ENCODE assay signal across 8 cellular contexts in the genomic region with DNA sequence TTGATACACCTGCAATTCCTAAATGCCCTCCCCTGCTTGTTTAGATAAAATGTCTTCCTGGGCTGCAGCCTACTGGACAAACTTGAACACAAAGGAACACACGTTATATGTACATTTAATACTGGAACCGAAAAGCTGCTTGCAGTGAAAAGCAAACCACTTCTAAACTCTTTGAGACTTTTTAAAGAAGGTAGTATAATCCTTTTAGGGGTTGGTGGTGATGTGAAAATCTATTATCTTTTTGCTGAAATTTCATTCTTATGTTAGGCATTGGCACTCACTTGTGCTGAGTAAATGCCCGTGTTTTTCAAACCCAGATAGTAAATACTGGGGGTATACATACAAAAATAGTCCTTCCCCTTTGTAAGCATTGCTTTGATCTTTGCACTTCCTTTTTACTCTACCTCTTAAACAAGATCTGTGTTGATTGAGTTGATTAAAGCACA. TPM values are rescaled to one million over a fixed set of nuclear protein-coding genes. Genes with fewer than 3 reads are reported as not detected.
DNase-seq lines count a peak whose midpoint lies in the region; ATAC-seq, FAIRE-seq and TF ChIP-seq lines count a peak whose summit lies in the region.

No MANE protein-coding gene starts in this region.

- CTCF ChIA-PET in GM12878 (lab: Yijun Ruan, JAX): interaction anchor here (1.8 kb wide), 1 partner anchor 43 kb away, joined by 4 read pairs; no protein-coding TSS in a partner anchor

- intact Hi-C loops in GM12878 (cut with micrococcal nuclease; ENCODE audit: unreplicated experiment): loop anchor here (2.0 to 5.0 kb wide), 4 partner anchors 39 to 323 kb away; a partner anchor contains a TSS

- TF ChIP-seq EP300 in GM12878 (IDR thresholded peaks at IDR 0.05; ENCODE audit: borderline replicate concordance in 1 of 2, control insufficient read depth in 1 of 2, low read depth in 2 of 2, low read length in 2 of 2): no peak

- no peak for TF ChIP-seq POLR2A in GM12878 (IDR thresholded peaks at IDR 0.05; ENCODE audit: low read depth, low read length)

- peak overlapping the region; percentile 97 for H3K27ac ChIP-seq in GM12878 (ENCODE audit: control insufficient read depth, insufficient read depth)

- DNase-seq in Caki2 (ENCODE audit: low read depth) (peak; percentile 25), LNCaP clone FGC (ENCODE audit: low read depth) (no peak), GM12878 (ENCODE audit: low read depth, low spot score) (no peak), A172 (ENCODE audit: low spot score) (no peak), Ammon's horn (ENCODE audit: low spot score) (no peak)
- DNase-seq in natural killer cell treated with Interleukin-12 subunit alpha and Interleukin-12 subunit beta and Interleukin-15 and Interleukin-18, amount 100 ng/mL, for 72 hours (ENCODE audit: low spot score): no peak

- H3K4me3 Mint-ChIP-seq in natural killer cell treated with Interleukin-12 subunit alpha and Interleukin-12 subunit beta and Interleukin-15 and Interleukin-18, amount 100 ng/mL, for 72 hours: peak overlapping the region; percentile 88

- H3K9ac ChIP-seq in GM12878 (ENCODE audit: control insufficient read depth, insufficient read depth, low read length): peak overlapping the region; percentile 99

- H3K9me3 Mint-ChIP-seq in natural killer cell treated with Interleukin-12 subunit alpha and Interleukin-12 subunit beta and Interleukin-15 and Interleukin-18, amount 100 ng/mL, for 72 hours: no peaks in the 10 kb centered on the region

- H3K27me3 ChIP-seq in GM12878 (replicated peaks in 1 of 2; ENCODE audit: control insufficient read depth in 2 of 2, insufficient read depth in 2 of 2, low read length in 1 of 2): no peaks in the 10 kb centered on the region

- peaks cover 3% of the 10 kb centered on the region; the same call in 1 of the 2 replicates for H3K4me1 ChIP-seq in GM12878 (ENCODE audit: control insufficient read depth, insufficient read depth, low read length)

- H3K36me3 Mint-ChIP-seq in natural killer cell treated with Interleukin-12 subunit alpha and Interleukin-12 subunit beta and Interleukin-15 and Interleukin-18, amount 100 ng/mL, for 72 hours: peaks cover 23% of the 10 kb centered on the region

- no peaks in the 10 kb centered on the region for H4K20me1 ChIP-seq in GM12878 (ENCODE audit: control insufficient read depth, insufficient read depth)

- H3K4me3 ChIP-seq in LNCaP clone FGC (ENCODE audit: low read depth, low read length) (peak overlapping the region; percentile 74), GM12878 (peak overlapping the region; percentile 75)

- no peaks in the 10 kb centered on the region for H3K9me3 ChIP-seq in GM12878 (replicated peaks; ENCODE audit: control insufficient read depth, insufficient read depth, low read length)

- in situ Hi-C loops in Caki2 (cut with HindIII; ENCODE audit: low pct_unique_long_range_greater_than_20kb, low sequenced_read_pairs) (no loop called here), GM12878 (cut with MboI) (no loop called here)

- H3K4me1 Mint-ChIP-seq in natural killer cell treated with Interleukin-12 subunit alpha and Interleukin-12 subunit beta and Interleukin-15 and Interleukin-18, amount 100 ng/mL, for 72 hours (ENCODE audit: low read depth in 2 of 2): peaks cover 33 to 39% of the 10 kb centered on the region in 2 donors

- peak overlapping the region; percentile 70 for H3K4me2 ChIP-seq in GM12878 (ENCODE audit: control insufficient read depth, insufficient read depth)

- no peak overlapping the region for H2AFZ ChIP-seq in GM12878 (ENCODE audit: control insufficient read depth, low read depth, low read length)

- H3K79me2 ChIP-seq in GM12878 (ENCODE audit: control insufficient read depth, insufficient read depth, low read length): peaks cover 68% of the 10 kb centered on the region

- peak; percentile 13 for FAIRE-seq in GM12878 (lab: Jason Lieb, UNC)

- no peaks in the 10 kb centered on the region for H3K36me3 ChIP-seq in GM12878 (ENCODE audit: control insufficient read depth in 2 of 2, insufficient read depth in 2 of 2, low read length in 1 of 2)

- RAD21 ChIA-PET in GM12878 (lab: Charles Lee; ENCODE audit: unreplicated experiment): interaction anchor here (0.8 to 0.9 kb wide), 3 partner anchors 17 to 40 kb away, joined by 3 to 4 read pairs (median 3); no protein-coding TSS in a partner anchor

- ATAC-seq in GM12878 (peak; percentile 12), HG02981 (IDR thresholded peaks at IDR 0.05; ENCODE audit: unreplicated experiment) (no peak), HG03378 (IDR thresholded peaks at IDR 0.05; ENCODE audit: unreplicated experiment) (no peak)
- ATAC-seq in natural killer cell treated with Interleukin-12 subunit alpha and Interleukin-12 subunit beta and Interleukin-15 and Interleukin-18, amount 100 ng/mL, for 72 hours: no peak

- peak overlapping the region; percentile 94 to 98 for H3K27ac Mint-ChIP-seq in natural killer cell treated with Interleukin-12 subunit alpha and Interleukin-12 subunit beta and Interleukin-15 and Interleukin-18, amount 100 ng/mL, for 72 hours

- TF ChIP-seq CTCF in LNCaP clone FGC (IDR thresholded peaks at IDR 0.05; ENCODE audit: control insufficient read depth, extremely low read depth, insufficient read depth) (no peak), GM12878 (IDR thresholded peaks at IDR 0.05 in 2 of 3, conservative IDR thresholded peaks at IDR 0.05 in 1 of 3; ENCODE audit: control insufficient read depth in 2 of 3, extremely low read depth in 1 of 3, insufficient read depth in 1 of 3, low read depth in 3 of 3, low read length in 3 of 3) (no peak)

- TF ChIP-seq RAD21 in GM12878 (IDR thresholded peaks at IDR 0.05; ENCODE audit: insufficient read depth, low read depth, low read length): no peak

- SMC1A ChIA-PET in GM12878 (lab: Charles Lee; ENCODE audit: uncharacterized antibody, unreplicated experiment): interaction anchor here (1.1 to 2.5 kb wide), 9 partner anchors 8 to 76 kb away, joined by 3 to 9 read pairs (median 5); no protein-coding TSS in a partner anchor

- no peaks in the 10 kb centered on the region for H3K27me3 Mint-ChIP-seq in natural killer cell treated with Interleukin-12 subunit alpha and Interleukin-12 subunit beta and Interleukin-15 and Interleukin-18, amount 100 ng/mL, for 72 hours

- 0% methylated on average over 3 of the region's 3 CpGs for WGBS in GM12878 (ENCODE audit: insufficient coverage, insufficient replicate concordance, low lambda C conversion rate, missing lambda C conversion rate)

- BruUV-seq in GM12878 (replicated peaks; lab: Mats Ljungman, UMichigan): no TSS peak

- POLR2A ChIA-PET in GM12878 (lab: Charles Lee): interaction anchor here (0.6 to 1.8 kb wide), 5 partner anchors 34 to 366 kb away, joined by 3 to 4 read pairs (median 3); a partner anchor contains a TSS

TF ChIP-seq in GM12878, 131 proteins besides CTCF, POLR2A, EP300 and RAD21:
- TF ChIP-seq RBBP5 (conservative IDR thresholded peaks at IDR 0.05) (no peak), TCF7 (IDR thresholded peaks at IDR 0.05; ENCODE audit: borderline replicate concordance) (peak; percentile 66), SPI1 (IDR thresholded peaks at IDR 0.05; ENCODE audit: borderline replicate concordance, insufficient read depth, low read depth, low read length) (peak; percentile 58), YY1 (IDR thresholded peaks at IDR 0.05; ENCODE audit: low read depth, low read length) (0 out of 2 replicates have a peak, but pooled peaks have one; percentile 31), POLR2AphosphoS5 (IDR thresholded peaks at IDR 0.05; ENCODE audit: low read length) (peak; percentile 38; the same call in 1 of the 2 replicates), EGR1 (IDR thresholded peaks at IDR 0.05; ENCODE audit: borderline replicate concordance in 1 of 2, low read depth in 2 of 2, low read length in 2 of 2) (no peak), MXI1 (IDR thresholded peaks at IDR 0.05; ENCODE audit: low read depth, low read length) (0 out of 2 replicates have a peak, but pooled peaks have one; percentile 8)
TF ChIP-seq in GM12878: peak in this region for 5.

RNA-seq across cellular contexts. Expression of a gene that starts 2.2 kb away (rescaled TPM):
- 21.0 and 29.6 TPM in 2 replicates for total RNA-seq in Caki2 (2014; rRNA removed; shearing (Covaris generic); ENCODE audit: low replicate concordance)
- total RNA-seq in GM12878 (2013; cell fraction: nucleolus; rRNA removed): 92.3 and 97.9 TPM in 2 replicates
- total RNA-seq in GM12878 (2014; rRNA removed) (51.0 and 53.0 TPM in 2 replicates), GM12878 (2014; rRNA removed; fragmentation: Illumina TruSeq; extraction: Trizol) (67.4 and 68.6 TPM in 2 replicates), GM12878 (2021) (106 and 110 TPM in 2 replicates)
- polyA plus RNA-seq in GM12878 (2011; ENCODE audit: low read depth): 43.4 TPM
- polyA plus RNA-seq in GM12878 (2011; rRNA removed) (67.0 and 69.7 TPM in 2 replicates), GM12878 (2014; fragmentation: Illumina TruSeq; extraction: Trizol) (82.1 and 85.3 TPM in 2 replicates), GM12878 (2014; fragmentation: Nextera tagmentation; extraction: Ambion mirVana) (10 to 100 TPM; 20.8 to 32.7 TPM), GM12878 (2014; rRNA removed) (61.6 and 62.3 TPM in 2 replicates), GM12878 (2016; fragmentation: Nextera tagmentation; extraction: Ambion mirVana) (1 to 10 TPM; 8.7 to 9.0 TPM)
- 66.5 and 76.6 TPM in 2 replicates for polyA plus RNA-seq in GM12878 (2011; cell fraction: cytosol; rRNA removed)
- polyA plus RNA-seq in GM12878 (2011; cell fraction: nucleus; rRNA removed): 68.3 and 72.4 TPM in 2 replicates
- 46.4 and 59.8 TPM in 2 replicates for polyA plus RNA-seq in GM12878 (2012)
- 104 and 111 TPM in 2 replicates for polyA minus RNA-seq in GM12878 (2011; rRNA and poly(A)+ RNA removed)
- 35.4 and 41.8 TPM in 2 replicates for polyA minus RNA-seq in GM12878 (2011; cell fraction: cytosol; rRNA and poly(A)+ RNA removed)
- 42.3 and 64.8 TPM in 2 replicates for polyA minus RNA-seq in GM12878 (2011; cell fraction: nucleus; rRNA and poly(A)+ RNA removed)
- 100 to 1,000 TPM; 108 to 131 TPM for total RNA-seq in natural killer cell treated with Interleukin-12 subunit alpha and Interleukin-12 subunit beta and Interleukin-15 and Interleukin-18, amount 100 ng/mL, for 72 hours
- 27.3 and 29.7 TPM in 2 replicates for total RNA-seq in A172 (2014; rRNA removed; shearing (Covaris generic))
